8 cellular contexts compared by ENCODE assay signal in genomic region chr2:195660265-195660890, GRCh38.
A peak's percentile ranks its signal among the peaks of the same experiment; 100 is the strongest.
DNase-seq lines count a peak whose midpoint lies in the region; ATAC-seq and TF ChIP-seq lines count a peak whose summit lies in the region.

No MANE protein-coding gene starts in this region.

- peaks cover 18% of the 10 kb centered on the region; the same call in 1 of the 2 replicates for H3K4me1 ChIP-seq in MM.1S (ENCODE audit: low read length)
- peaks cover 19% of the 10 kb centered on the region for H3K4me1 ChIP-seq in iPS-20b (ENCODE audit: insufficient read depth, low read length)

- H3K9me3 ChIP-seq in MM.1S (replicated peaks; ENCODE audit: insufficient read depth, low read length): no peaks in the 10 kb centered on the region
- H3K9me3 ChIP-seq in iPS-20b (ENCODE audit: insufficient read depth, low read depth, low read length): no peaks in the 10 kb centered on the region

- H3K9ac ChIP-seq in MM.1S (ENCODE audit: low read length): no peak overlapping the region
- H3K9ac ChIP-seq in iPS-20b (ENCODE audit: low read depth, low read length): no peak overlapping the region; the same call in 1 of the 2 replicates

- H3F3A ChIP-seq in MM.1S (ENCODE audit: insufficient read depth, low read length): 0 out of 2 replicates have a peak, but pooled peaks cover 6% of the 10 kb centered on the region

- H3K4me3 ChIP-seq in MM.1S (ENCODE audit: low read length) (no peak overlapping the region), iPS-20b (ENCODE audit: low read length) (peak overlapping the region; percentile 75; the same call in 1 of the 2 replicates)

- H3K4me3 Mint-ChIP-seq in T-helper 1 cell treated with Interleukin-12 subunit alpha and Interleukin-12 subunit beta and Interleukin-4 antibody, amounts not matched to agents 30 μg/mL and 1 μg/mL, for 36 hours: peak overlapping the region; percentile 98

- H3K27me3 Mint-ChIP-seq in T-helper 1 cell treated with Interleukin-12 subunit alpha and Interleukin-12 subunit beta and Interleukin-4 antibody, amounts not matched to agents 30 μg/mL and 1 μg/mL, for 36 hours (ENCODE audit: low read depth): no peaks in the 10 kb centered on the region

- no peak overlapping the region for H2AFZ ChIP-seq in MM.1S (ENCODE audit: low read length)

- ATAC-seq in HG03520 (IDR thresholded peaks at IDR 0.05; ENCODE audit: unreplicated experiment): no peak
- no peak for ATAC-seq in GM19395 (IDR thresholded peaks at IDR 0.05; ENCODE audit: unreplicated experiment)

- H3K79me2 ChIP-seq in MM.1S (ENCODE audit: low read length): peaks cover 23% of the 10 kb centered on the region

- peaks cover 31% of the 10 kb centered on the region for H3K36me3 Mint-ChIP-seq in T-helper 1 cell treated with Interleukin-12 subunit alpha and Interleukin-12 subunit beta and Interleukin-4 antibody, amounts not matched to agents 30 μg/mL and 1 μg/mL, for 36 hours (ENCODE audit: low read depth)

- peaks cover 30% of the 10 kb centered on the region for H3K4me1 Mint-ChIP-seq in T-helper 1 cell treated with Interleukin-12 subunit alpha and Interleukin-12 subunit beta and Interleukin-4 antibody, amounts not matched to agents 30 μg/mL and 1 μg/mL, for 36 hours (ENCODE audit: low read depth)

- H3K27ac Mint-ChIP-seq in T-helper 1 cell treated with Interleukin-12 subunit alpha and Interleukin-12 subunit beta and Interleukin-4 antibody, amounts not matched to agents 30 μg/mL and 1 μg/mL, for 36 hours: peak overlapping the region; percentile 98

- H4K20me1 ChIP-seq in MM.1S (ENCODE audit: insufficient read depth, low read length): no peaks in the 10 kb centered on the region

- H3K36me3 ChIP-seq in MM.1S (replicated peaks; ENCODE audit: insufficient read depth, low read length) (no peaks in the 10 kb centered on the region), iPS-20b (ENCODE audit: insufficient read depth, low read depth, low read length) (0 out of 2 replicates have a peak, but pooled peaks cover 5% of the 10 kb centered on the region)

- no peaks in the 10 kb centered on the region for H3K9me3 Mint-ChIP-seq in T-helper 1 cell treated with Interleukin-12 subunit alpha and Interleukin-12 subunit beta and Interleukin-4 antibody, amounts not matched to agents 30 μg/mL and 1 μg/mL, for 36 hours

- H3K27ac ChIP-seq in MM.1S (ENCODE audit: low read length): no peak overlapping the region
- H3K27ac ChIP-seq in iPS-20b (ENCODE audit: low read length): no peak overlapping the region

- 0 out of 2 replicates have a peak overlapping the region, but pooled peaks have one; percentile 3 for H3K4me2 ChIP-seq in MM.1S (ENCODE audit: low read depth, low read length)

- H3K27me3 ChIP-seq in MM.1S (replicated peaks; ENCODE audit: insufficient read depth, low read length) (no peaks in the 10 kb centered on the region), iPS-20b (ENCODE audit: insufficient read depth, low read length) (no peaks in the 10 kb centered on the region)

- H3K9me2 ChIP-seq in MM.1S (replicated peaks; ENCODE audit: insufficient read depth, low read length): no peaks in the 10 kb centered on the region

- TF ChIP-seq CTCF in MM.1S (IDR thresholded peaks at IDR 0.05; ENCODE audit: low read length): peak; percentile 83

- peak; percentile 56 for DNase-seq in GM03348 (ENCODE audit: low spot score)
- peak; percentile 72 for DNase-seq in MM.1S
- peak; percentile 83 for DNase-seq in amniotic stem cell (lab: John Stamatoyannopoulos, UW)
- peak; percentile 44 to 86 (median 66) for DNase-seq in stimulated activated CD4-positive, alpha-beta T cell treated with anti-CD3 and anti-CD28 coated beads, Interleukin-12 subunit alpha, Interleukin-12 subunit beta, amount 100 ng/mL, for 48 hours (ENCODE audit: low read depth in 2 of 3, low spot score in 1 of 3)
